In the genomic region with DNA sequence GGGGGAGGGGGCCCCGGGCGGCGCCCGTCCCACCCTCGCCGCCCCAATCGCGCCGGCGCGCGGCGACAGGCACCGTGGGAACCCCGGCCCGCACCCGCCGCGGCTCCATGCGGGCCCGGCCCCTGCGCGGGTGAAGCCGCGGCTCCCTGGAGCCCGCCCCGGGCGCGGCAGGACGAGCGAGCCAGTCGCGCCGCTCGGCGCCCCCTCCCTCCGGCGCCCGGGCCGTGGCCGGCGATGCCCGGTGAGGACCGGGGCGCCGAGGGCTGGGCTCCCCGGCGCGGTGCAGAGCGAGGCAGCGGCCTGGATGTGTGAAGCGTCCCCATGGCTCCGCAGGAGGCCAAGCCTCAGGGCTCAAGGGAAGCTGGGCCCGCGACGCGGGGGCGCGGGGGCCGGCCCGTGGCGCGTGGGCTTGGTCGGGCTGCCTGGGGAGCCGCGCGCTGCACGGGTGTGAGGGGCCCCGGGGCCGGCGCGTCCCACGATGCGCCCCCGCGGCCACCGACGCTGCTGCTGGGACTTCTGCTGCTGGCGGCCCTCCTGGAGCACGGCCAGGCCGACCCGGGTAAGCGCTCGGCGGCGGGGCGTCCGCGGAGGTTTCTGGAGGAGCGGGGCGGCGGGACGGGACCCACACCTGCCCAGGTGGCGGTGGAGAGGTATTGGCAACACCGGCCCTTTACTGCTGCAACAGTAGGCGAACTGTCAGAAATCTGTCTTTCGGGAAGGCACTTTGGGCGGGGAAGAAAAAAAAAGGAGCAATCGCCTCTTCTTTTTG, we compare ENCODE assay signal across 9 cellular contexts. TPM values are rescaled to one million over a fixed set of nuclear protein-coding genes. Genes with fewer than 3 reads are reported as not detected.
A peak's percentile ranks its signal among the peaks of the same experiment; 100 is the strongest.
DNase-seq lines count a peak whose midpoint lies in the region; ATAC-seq and TF ChIP-seq lines count a peak whose summit lies in the region.
"Had no signal": no experiment of that assay in that cellular context is flagged by ENCODE, and none has a peak within 500 bp of the region (broad histone marks: within the 10 kb centered on the region; RNA-seq: fewer than 3 reads in every experiment).

No MANE protein-coding gene starts in this region.

- no peaks in the 10 kb centered on the region for H3K36me3 Mint-ChIP-seq in activated CD4-positive, alpha-beta T cell treated with anti-CD3 and anti-CD28 coated beads for 36 hours (ENCODE audit: low read depth)
- H3K36me3 Mint-ChIP-seq in activated CD4-positive, alpha-beta T cell treated with anti-CD3 and anti-CD28 coated beads, Interleukin-2, amount 10 ng/mL, durations not matched to agents 24 days and 14 days (ENCODE audit: low read depth): no peaks in the 10 kb centered on the region
- H3K36me3 Mint-ChIP-seq in glutamatergic neuron (ENCODE audit: unreplicated experiment): no peaks in the 10 kb centered on the region
- no peaks in the 10 kb centered on the region for H3K36me3 Mint-ChIP-seq in activated CD4-positive, alpha-beta memory T cell treated with anti-CD3 and anti-CD28 coated beads, Interleukin-2, amount 10 ng/mL, durations not matched to agents 7 days and 5 days (ENCODE audit: low read depth)

- no peaks in the 10 kb centered on the region for H3K4me1 Mint-ChIP-seq in activated CD4-positive, alpha-beta T cell treated with anti-CD3 and anti-CD28 coated beads for 36 hours
- H3K4me1 Mint-ChIP-seq in activated CD4-positive, alpha-beta T cell treated with anti-CD3 and anti-CD28 coated beads, Interleukin-2, amount 10 ng/mL, durations not matched to agents 24 days and 14 days: peaks cover 3% of the 10 kb centered on the region
- no peaks in the 10 kb centered on the region for H3K4me1 Mint-ChIP-seq in glutamatergic neuron (ENCODE audit: low read depth, unreplicated experiment)
- peaks cover 5% of the 10 kb centered on the region for H3K4me1 Mint-ChIP-seq in activated CD4-positive, alpha-beta memory T cell treated with anti-CD3 and anti-CD28 coated beads, Interleukin-2, amount 10 ng/mL, durations not matched to agents 7 days and 5 days

- peak; percentile 30 for ATAC-seq in activated CD4-positive, alpha-beta T cell treated with anti-CD3 and anti-CD28 coated beads for 36 hours

- H3K9me3 Mint-ChIP-seq in activated CD4-positive, alpha-beta T cell treated with anti-CD3 and anti-CD28 coated beads for 36 hours (ENCODE audit: low read depth): no peaks in the 10 kb centered on the region
- no peaks in the 10 kb centered on the region for H3K9me3 Mint-ChIP-seq in activated CD4-positive, alpha-beta T cell treated with anti-CD3 and anti-CD28 coated beads, Interleukin-2, amount 10 ng/mL, durations not matched to agents 24 days and 14 days
- H3K9me3 Mint-ChIP-seq in glutamatergic neuron (ENCODE audit: unreplicated experiment): no peaks in the 10 kb centered on the region
- no peaks in the 10 kb centered on the region for H3K9me3 Mint-ChIP-seq in activated CD4-positive, alpha-beta memory T cell treated with anti-CD3 and anti-CD28 coated beads, Interleukin-2, amount 10 ng/mL, durations not matched to agents 7 days and 5 days

- H3K4me3 Mint-ChIP-seq in activated CD4-positive, alpha-beta T cell treated with anti-CD3 and anti-CD28 coated beads for 36 hours: no peak overlapping the region
- no peak overlapping the region for H3K4me3 Mint-ChIP-seq in activated CD4-positive, alpha-beta T cell treated with anti-CD3 and anti-CD28 coated beads, Interleukin-2, amount 10 ng/mL, durations not matched to agents 24 days and 14 days
- peak overlapping the region; percentile 80 for H3K4me3 Mint-ChIP-seq in glutamatergic neuron (ENCODE audit: unreplicated experiment)
- no peak overlapping the region for H3K4me3 Mint-ChIP-seq in activated CD4-positive, alpha-beta memory T cell treated with anti-CD3 and anti-CD28 coated beads, Interleukin-2, amount 10 ng/mL, durations not matched to agents 7 days and 5 days

- H3K9me3 ChIP-seq in skeletal muscle satellite cell (replicated peaks; ENCODE audit: low read length): no peaks in the 10 kb centered on the region

- H3K4me1 ChIP-seq in skeletal muscle satellite cell (ENCODE audit: control insufficient read depth, insufficient read depth, low read length): peaks cover 32% of the 10 kb centered on the region

- peak overlapping the region; percentile 83 for H3K4me3 ChIP-seq in skeletal muscle satellite cell (ENCODE audit: low read length)

- peaks cover 48% of the 10 kb centered on the region for H3K27me3 Mint-ChIP-seq in activated CD4-positive, alpha-beta T cell treated with anti-CD3 and anti-CD28 coated beads for 36 hours
- peaks cover 53% of the 10 kb centered on the region for H3K27me3 Mint-ChIP-seq in activated CD4-positive, alpha-beta T cell treated with anti-CD3 and anti-CD28 coated beads, Interleukin-2, amount 10 ng/mL, durations not matched to agents 24 days and 14 days
- peaks cover 14% of the 10 kb centered on the region for H3K27me3 Mint-ChIP-seq in glutamatergic neuron (ENCODE audit: unreplicated experiment)
- H3K27me3 Mint-ChIP-seq in activated CD4-positive, alpha-beta memory T cell treated with anti-CD3 and anti-CD28 coated beads, Interleukin-2, amount 10 ng/mL, durations not matched to agents 7 days and 5 days: peaks cover 48% of the 10 kb centered on the region

- intact Hi-C loops in activated CD4-positive, alpha-beta T cell treated with anti-CD3 and anti-CD28 coated beads for 36 hours (cut with DNase I, micrococcal nuclease): no loop called here
- intact Hi-C loops in activated CD4-positive, alpha-beta T cell treated with anti-CD3 and anti-CD28 coated beads, Interleukin-2, amount 10 ng/mL, durations not matched to agents 24 days and 14 days (cut with micrococcal nuclease): no loop called here

- DNase-seq in activated CD4-positive, alpha-beta T cell treated with anti-CD3 and anti-CD28 coated beads for 36 hours: no peak
- no peak for DNase-seq in activated CD4-positive, alpha-beta T cell treated with anti-CD3 and anti-CD28 coated beads, Interleukin-2, amount 10 ng/mL, durations not matched to agents 24 days and 14 days
- DNase-seq in RKO (ENCODE audit: low spot score) (peak; percentile 10), glutamatergic neuron (peak; percentile 52), NOMO-1 (lab: John Stamatoyannopoulos, UW; ENCODE audit: unreplicated experiment in 2 of 2) (no peak), GM19240 (ENCODE audit: insufficient read length, low spot score) (no peak)
- no peak for DNase-seq in activated CD4-positive, alpha-beta memory T cell treated with anti-CD3 and anti-CD28 coated beads, Interleukin-2, amount 10 ng/mL, durations not matched to agents 7 days and 5 days
- DNase-seq: DND-41 had no signal

- POLR2A ChIA-PET in activated CD4-positive, alpha-beta T cell treated with anti-CD3 and anti-CD28 coated beads for 36 hours (lab: Charles Lee): no interaction called here
- POLR2A ChIA-PET in activated CD4-positive, alpha-beta memory T cell treated with anti-CD3 and anti-CD28 coated beads, Interleukin-2, amount 10 ng/mL, durations not matched to agents 7 days and 5 days (lab: Charles Lee): no interaction called here

- peak overlapping the region; percentile 90 for H3K4me2 ChIP-seq in skeletal muscle satellite cell (ENCODE audit: low read length)

- H3K36me3 ChIP-seq in skeletal muscle satellite cell (ENCODE audit: insufficient read depth, low read length): no peaks in the 10 kb centered on the region

- CTCF ChIA-PET in activated CD4-positive, alpha-beta T cell treated with anti-CD3 and anti-CD28 coated beads for 36 hours (lab: Charles Lee): no interaction called here
- CTCF ChIA-PET in activated CD4-positive, alpha-beta memory T cell treated with anti-CD3 and anti-CD28 coated beads, Interleukin-2, amount 10 ng/mL, durations not matched to agents 7 days and 5 days (lab: Charles Lee): no interaction called here

- no peak overlapping the region for H3K27ac Mint-ChIP-seq in activated CD4-positive, alpha-beta T cell treated with anti-CD3 and anti-CD28 coated beads for 36 hours
- no peak overlapping the region for H3K27ac Mint-ChIP-seq in activated CD4-positive, alpha-beta T cell treated with anti-CD3 and anti-CD28 coated beads, Interleukin-2, amount 10 ng/mL, durations not matched to agents 24 days and 14 days
- H3K27ac Mint-ChIP-seq in glutamatergic neuron (ENCODE audit: unreplicated experiment): no peak overlapping the region
- H3K27ac Mint-ChIP-seq in activated CD4-positive, alpha-beta memory T cell treated with anti-CD3 and anti-CD28 coated beads, Interleukin-2, amount 10 ng/mL, durations not matched to agents 7 days and 5 days: no peak overlapping the region

- peak overlapping the region; percentile 72 for H3K9ac ChIP-seq in skeletal muscle satellite cell (ENCODE audit: low read depth, low read length)

- TF ChIP-seq CTCF in glutamatergic neuron (IDR thresholded peaks at IDR 0.05; ENCODE audit: partially characterized antibody, unreplicated experiment): no peak

- H3K27me3 ChIP-seq in skeletal muscle satellite cell (ENCODE audit: control insufficient read depth, insufficient read depth, low read length): no peaks in the 10 kb centered on the region

RNA-seq across cellular contexts. Expression of a gene that starts 0.6 kb away (rescaled TPM):
- total RNA-seq in activated CD4-positive, alpha-beta T cell treated with anti-CD3 and anti-CD28 coated beads for 36 hours: not detected
- not detected in 2 replicates for total RNA-seq in activated CD4-positive, alpha-beta T cell treated with anti-CD3 and anti-CD28 coated beads, Interleukin-2, amount 10 ng/mL, durations not matched to agents 24 days and 14 days
- 3.5 TPM for total RNA-seq in glutamatergic neuron (ENCODE audit: unreplicated experiment)
- 5.1 and 6.1 TPM in 2 replicates for total RNA-seq in skeletal muscle satellite cell (2012; rRNA removed)
- under 1 TPM in 1 of 2 experiments, not detected in 1; 0.03 TPM for total RNA-seq in activated CD4-positive, alpha-beta memory T cell treated with anti-CD3 and anti-CD28 coated beads, Interleukin-2, amount 10 ng/mL, durations not matched to agents 7 days and 5 days

Comparison
In these comparisons a context has a peak if more than half of its experiments do, and no peak if none do; other contexts are left out.
1. DNase-seq: peak in RKO (single experiment) and glutamatergic neuron (single experiment); none in activated CD4-positive, alpha-beta T cell treated with anti-CD3 and anti-CD28 coated beads for 36 hours (single experiment), activated CD4-positive, alpha-beta T cell treated with anti-CD3 and anti-CD28 coated beads, Interleukin-2, amount 10 ng/mL, durations not matched to agents 24 days and 14 days (single experiment), NOMO-1 (0 of 2), activated CD4-positive, alpha-beta memory T cell treated with anti-CD3 and anti-CD28 coated beads, Interleukin-2, amount 10 ng/mL, durations not matched to agents 7 days and 5 days (single experiment) and GM19240 (single experiment).